ENCODE assay signal across 9 cellular contexts in the genomic region with DNA sequence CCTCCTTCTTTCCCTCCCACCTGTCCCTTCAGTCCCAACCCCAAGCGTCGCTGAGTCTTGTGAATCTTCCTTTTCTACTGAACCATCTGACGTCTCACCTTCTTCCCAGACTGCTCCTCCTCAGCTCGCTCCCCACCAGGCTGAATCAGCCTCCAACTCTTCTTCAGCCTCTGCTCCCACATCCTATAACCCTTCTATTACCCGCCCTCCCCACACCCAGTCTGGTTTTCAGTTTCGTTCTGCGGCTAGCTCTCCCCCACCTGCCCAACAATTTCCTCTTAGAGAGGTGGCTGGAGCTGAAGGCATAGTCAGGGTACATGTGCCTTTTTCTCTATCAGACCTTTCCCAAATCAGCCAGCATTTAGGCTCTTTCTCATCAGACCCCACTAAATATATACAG. TPM values are rescaled to one million over a fixed set of nuclear protein-coding genes. Genes with fewer than 3 reads are reported as not detected.
A peak's percentile ranks its signal among the peaks of the same experiment; 100 is the strongest.
DNase-seq lines count a peak whose midpoint lies in the region; ATAC-seq and TF ChIP-seq lines count a peak whose summit lies in the region.
"Not testable (repeated sequence)": the region's sequence is repeated elsewhere in the genome, so short reads cannot be mapped to it uniquely, and the experiment has no call there.
"Had no signal": no experiment of that assay in that cellular context is flagged by ENCODE, and none has a peak within 500 bp of the region (broad histone marks: within the 10 kb centered on the region; RNA-seq: fewer than 3 reads in every experiment).

No MANE protein-coding gene starts in this region.

- H3K27ac Mint-ChIP-seq in activated naive CD4-positive, alpha-beta T cell treated with anti-CD3 and anti-CD28 coated beads for 36 hours = peak overlapping the region; percentile 75

- H3K9me3 ChIP-seq in mucosa of descending colon; thymus (ENCODE audit: control insufficient read depth): not testable (repeated sequence)

- H3K4me3 ChIP-seq in mucosa of descending colon = not testable (repeated sequence)
- peak overlapping the region; percentile 45 for H3K4me3 ChIP-seq in thymus (ENCODE audit: low read length)

- H3K27ac ChIP-seq in thymus (ENCODE audit: low read depth) = peak overlapping the region; percentile 52

- intact Hi-C loops in activated naive CD4-positive, alpha-beta T cell treated with anti-CD3 and anti-CD28 coated beads for 36 hours (cut with micrococcal nuclease) = loop anchor here (1.0 to 5.0 kb wide), 3 partner anchors 19 to 194 kb away; partner anchors contain the start of gene TTPAL
- intact Hi-C loops in mucosa of descending colon (cut with DNase I, micrococcal nuclease) = not testable (repeated sequence)

- DNase-seq in NAMALWA (ENCODE audit: low spot score) (peak; percentile 45), T-helper 9 cell (peak; percentile 43), mucosa of descending colon (peak in 2 of 3 donors; percentile 49)
- DNase-seq in activated CD8-positive, alpha-beta memory T cell treated with anti-CD3 and anti-CD28 coated beads for 4 hours (ENCODE audit: low read depth in 2 of 2) = peak; percentile 50 to 61
- peak; percentile 90 for DNase-seq in activated naive CD4-positive, alpha-beta T cell treated with anti-CD3 and anti-CD28 coated beads for 36 hours
- peak; percentile 23 to 47 (median 43) for DNase-seq in stimulated activated CD4-positive, alpha-beta T cell treated with anti-CD3 and anti-CD28 coated beads, TNF-alpha, amount 100 ng/mL, for 1 hour (ENCODE audit: low read depth in 3 of 3, low spot score in 1 of 3)

- WGBS in thymus = 9% methylated on average over 6 of the region's 7 CpGs

- not testable (repeated sequence) for H3K36me3 Mint-ChIP-seq in activated naive CD4-positive, alpha-beta T cell treated with anti-CD3 and anti-CD28 coated beads for 36 hours (ENCODE audit: low read depth)

- H3K4me1 Mint-ChIP-seq in activated naive CD4-positive, alpha-beta T cell treated with anti-CD3 and anti-CD28 coated beads for 36 hours (ENCODE audit: low read depth) = peaks cover 29% of the 10 kb centered on the region

- not testable (repeated sequence) for H3K9me3 Mint-ChIP-seq in activated naive CD4-positive, alpha-beta T cell treated with anti-CD3 and anti-CD28 coated beads for 36 hours

- H3K27me3 ChIP-seq in thymus (ENCODE audit: control insufficient read depth, insufficient read depth) = not testable (repeated sequence)

- ATAC-seq in GM19395 (IDR thresholded peaks at IDR 0.05; ENCODE audit: unreplicated experiment) = peak; percentile 60
- ATAC-seq in mucosa of descending colon = peak; percentile 72

- not testable (repeated sequence) for H3K27me3 Mint-ChIP-seq in activated naive CD4-positive, alpha-beta T cell treated with anti-CD3 and anti-CD28 coated beads for 36 hours (ENCODE audit: low read depth)

- H3K36me3 ChIP-seq in mucosa of descending colon (ENCODE audit: low read depth); thymus (ENCODE audit: control insufficient read depth, insufficient read depth): not testable (repeated sequence)

- TF ChIP-seq CTCF in mucosa of descending colon (IDR thresholded peaks at IDR 0.05) = not testable (repeated sequence)

- H3K4me1 ChIP-seq in mucosa of descending colon (ENCODE audit: low read depth); thymus (ENCODE audit: control insufficient read depth, insufficient read depth, low read length): not testable (repeated sequence)

- CTCF ChIA-PET in activated naive CD4-positive, alpha-beta T cell treated with anti-CD3 and anti-CD28 coated beads for 36 hours (lab: Charles Lee) = interaction anchor here (1.5 to 2.5 kb wide), 3 partner anchors 11 to 62 kb away, joined by 4 to 18 read pairs (median 5); no protein-coding TSS in a partner anchor

- H3K4me3 Mint-ChIP-seq in activated naive CD4-positive, alpha-beta T cell treated with anti-CD3 and anti-CD28 coated beads for 36 hours = peak overlapping the region; percentile 80

RNA-seq across cellular contexts. Expression of gene ADA, which starts 20.0 kb away (rescaled TPM):
- 10 to 100 TPM; 54.6 to 54.9 TPM for total RNA-seq in activated naive CD4-positive, alpha-beta T cell treated with anti-CD3 and anti-CD28 coated beads for 36 hours
- total RNA-seq in mucosa of descending colon = 1 to 10 TPM; 2.2 to 6.9 (median 5.9) TPM
- polyA plus RNA-seq in thymus = 61.1 TPM

RNA-seq across cellular contexts. Expression of gene CCN5, which starts 43.6 kb away (rescaled TPM):
- not detected for total RNA-seq in activated naive CD4-positive, alpha-beta T cell treated with anti-CD3 and anti-CD28 coated beads for 36 hours
- total RNA-seq in mucosa of descending colon = 1 to 10 TPM; 1.7 to 6.3 (median 4.2) TPM
- polyA plus RNA-seq in thymus = 3.5 TPM
- total RNA-seq: foreskin keratinocyte had no signal
- polyA plus RNA-seq: foreskin keratinocyte had no signal

Comparison
In these comparisons a context has a peak if more than half of its experiments do, and no peak if none do; other contexts are left out.
1. RNA of gene ADA, which starts 20.0 kb away (total RNA-seq): 54.6 to 54.9 TPM in activated naive CD4-positive, alpha-beta T cell treated with anti-CD3 and anti-CD28 coated beads for 36 hours; 2.2 to 6.9 TPM in mucosa of descending colon; every median in the first group is over 4 times any median in the second.
2. Peak in every context shown above with its lines, with median percentiles within 50 percentile points of each other: DNase-seq.